9 cellular contexts compared by ENCODE assay signal in genomic region chr18:32301976-32302743, GRCh38.
A peak's percentile ranks its signal among the peaks of the same experiment; 100 is the strongest.
DNase-seq lines count a peak whose midpoint lies in the region; ATAC-seq, FAIRE-seq and TF ChIP-seq lines count a peak whose summit lies in the region.
"Had no signal": no experiment of that assay in that cellular context is flagged by ENCODE, and none has a peak within 500 bp of the region (broad histone marks: within the 10 kb centered on the region; RNA-seq: fewer than 3 reads in every experiment).

No MANE protein-coding gene starts in this region.

- FAIRE-seq in HepG2 (lab: Jason Lieb, UNC), result no peak

- no TSS peak for BruUV-seq in HepG2 (replicated peaks; lab: Mats Ljungman, UMichigan)

- no peak overlapping the region for H2AFZ ChIP-seq in SK-N-SH (ENCODE audit: low read depth)
- no peak overlapping the region for H2AFZ ChIP-seq in HepG2 (ENCODE audit: low read length)

- H3K27ac ChIP-seq in SK-N-SH (ENCODE audit: low read depth in 2 of 2, low read length in 1 of 2) (peak overlapping the region; percentile 72 to 86), HepG2 (ENCODE audit: extremely low read length, insufficient read depth, low read length) (no peak overlapping the region)
- H3K27ac ChIP-seq in naive thymus-derived CD4-positive, alpha-beta T cell (ENCODE audit: low read depth, low read length), result no peak overlapping the region

- POLR2A ChIA-PET in SK-N-SH (lab: Yijun Ruan, JAX), result no interaction called here
- POLR2A ChIA-PET in HepG2 (lab: Yijun Ruan, JAX), result no interaction called here
- POLR2A ChIA-PET in naive thymus-derived CD4-positive, alpha-beta T cell (lab: Charles Lee), result no interaction called here

- H3K4me1 ChIP-seq in SK-N-SH (ENCODE audit: control insufficient read depth in 1 of 2, insufficient read depth in 2 of 2, low read depth in 1 of 2, low read length in 1 of 2) (peaks cover 19 to 25% of the 10 kb centered on the region in 2 experiments), HepG2 (ENCODE audit: insufficient read depth, low read length) (peaks cover 10% of the 10 kb centered on the region)
- no peaks in the 10 kb centered on the region for H3K4me1 ChIP-seq in naive thymus-derived CD4-positive, alpha-beta T cell (ENCODE audit: control insufficient read depth in 2 of 2, insufficient read depth in 2 of 2, low read length in 2 of 2)

- TF ChIP-seq RAD21 in SK-N-SH (IDR thresholded peaks at IDR 0.05; ENCODE audit: low read length) (no peak; the same call in none of the 2 replicates), HepG2 (CRISPR knock-in tag; IDR thresholded peaks at IDR 0.05) (no peak)

- H4K20me1 ChIP-seq in SK-N-SH (ENCODE audit: insufficient read depth) (no peaks in the 10 kb centered on the region), HepG2 (ENCODE audit: insufficient read depth, low read length) (no peaks in the 10 kb centered on the region)

- no peaks in the 10 kb centered on the region for H3K9me2 ChIP-seq in SK-N-SH

- peaks cover 0 to 2% (median 0%) of the 10 kb centered on the region in 11 donors for H3K9me3 Mint-ChIP-seq in naive thymus-derived CD4-positive, alpha-beta T cell
- H3K9me3 Mint-ChIP-seq: IgD-negative memory B cell had no signal

- no peaks in the 10 kb centered on the region for H3K36me3 Mint-ChIP-seq in naive thymus-derived CD4-positive, alpha-beta T cell
- H3K36me3 Mint-ChIP-seq: IgD-negative memory B cell had no signal

- TF ChIP-seq EP300 in SK-N-SH (IDR thresholded peaks at IDR 0.05; ENCODE audit: borderline replicate concordance in 1 of 2, low read depth in 1 of 2, low read length in 1 of 2), result peak; percentile 74 to 80; a peak in 3 of 4 replicates
- no peak for TF ChIP-seq EP300 in HepG2 (IDR thresholded peaks at IDR 0.05; ENCODE audit: low read depth in 2 of 2, low read length in 2 of 2)
- TF ChIP-seq EP300 in HepG2 (CRISPR knock-in tag; IDR thresholded peaks at IDR 0.05; ENCODE audit: borderline replicate concordance), result no peak

- 20% methylated on average over 2 of the region's 2 CpGs for WGBS in SK-N-SH (ENCODE audit: low lambda C conversion rate)
- 79% methylated on average over 2 of the region's 2 CpGs for WGBS in HepG2 (ENCODE audit: low lambda C conversion rate)

- H3K27me3 ChIP-seq in SK-N-SH (ENCODE audit: insufficient read depth) (no peaks in the 10 kb centered on the region), HepG2 (ENCODE audit: control insufficient read depth in 1 of 2, insufficient read depth in 2 of 2, low read length in 2 of 2) (no peaks in the 10 kb centered on the region)
- no peaks in the 10 kb centered on the region for H3K27me3 ChIP-seq in naive thymus-derived CD4-positive, alpha-beta T cell (ENCODE audit: control insufficient read depth in 2 of 2, insufficient read depth in 2 of 2, low read length in 2 of 2)

- CTCF ChIA-PET in SK-N-SH (lab: Yijun Ruan, JAX), result interaction anchor here (0.8 to 9.4 kb wide), 3 partner anchors 26 to 247 kb away, joined by 3 to 61 read pairs (median 5); partner anchors contain the start of gene GAREM1
- CTCF ChIA-PET in HepG2 (lab: Yijun Ruan, JAX; ENCODE audit: low intra/inter-chr PET ratio, low total read pairs), result no interaction called here
- CTCF ChIA-PET in naive thymus-derived CD4-positive, alpha-beta T cell (lab: Charles Lee), result no interaction called here

- H3K4me2 ChIP-seq in SK-N-SH (peak overlapping the region; percentile 8; the same call in 1 of the 2 replicates), HepG2 (ENCODE audit: low read depth, low read length) (no peak overlapping the region)

- H3K4me1 Mint-ChIP-seq in naive thymus-derived CD4-positive, alpha-beta T cell, result peaks cover 0 to 5% (median 0%) of the 10 kb centered on the region in 7 donors

- no peak overlapping the region for H3K4me3 Mint-ChIP-seq in naive thymus-derived CD4-positive, alpha-beta T cell
- H3K4me3 Mint-ChIP-seq: IgD-negative memory B cell had no signal

- intact Hi-C loops in HepG2 (cut with micrococcal nuclease; ENCODE audit: unreplicated experiment), result no loop called here
- intact Hi-C loops in naive thymus-derived CD4-positive, alpha-beta T cell (cut with micrococcal nuclease), result no loop called here

- H3K4me3 ChIP-seq in SK-N-SH (ENCODE audit: low read depth in 2 of 2, low read length in 1 of 2), result no peak overlapping the region
- no peak overlapping the region for H3K4me3 ChIP-seq in HepG2 (replicated peaks in 1 of 3; ENCODE audit: insufficient read depth in 1 of 3, low read depth in 2 of 3, low read length in 3 of 3)
- H3K4me3 ChIP-seq in naive thymus-derived CD4-positive, alpha-beta T cell (ENCODE audit: low read length), result no peak overlapping the region

- H3K9ac ChIP-seq in SK-N-SH (peak overlapping the region; percentile 20; the same call in 1 of the 2 replicates), HepG2 (ENCODE audit: insufficient read depth, low read depth, low read length) (no peak overlapping the region)

- TF ChIP-seq POLR2A in HepG2 (IDR thresholded peaks at IDR 0.05; ENCODE audit: insufficient read depth in 1 of 2, low read depth in 2 of 2, low read length in 2 of 2), result no peak

- no peak for TF ChIP-seq CTCF in SK-N-SH (IDR thresholded peaks at IDR 0.05)
- no peak for TF ChIP-seq CTCF in HepG2 (CRISPR knock-in tag; IDR thresholded peaks at IDR 0.05)

- ATAC-seq in GM18858 (IDR thresholded peaks at IDR 0.05; ENCODE audit: unreplicated experiment) (peak; percentile 90), HG02884 (IDR thresholded peaks at IDR 0.05; ENCODE audit: unreplicated experiment) (peak; percentile 97), HepG2 (no peak), GM19324 (IDR thresholded peaks at IDR 0.05; ENCODE audit: low FRiP score, unreplicated experiment) (no peak)
- ATAC-seq in naive thymus-derived CD4-positive, alpha-beta T cell, result no peak

- H3F3A ChIP-seq in SK-N-SH (replicated peaks; ENCODE audit: insufficient read depth), result peaks cover 45% of the 10 kb centered on the region

- DNase-seq in SK-N-SH (peak; percentile 26), HepG2 (ENCODE audit: low spot score) (no peak), cerebellar cortex (ENCODE audit: low spot score) (no peak), SHP77 treated with DMSO at 0.1 percent for 48 hours (lab: John Stamatoyannopoulos, UW) (no peak)
- DNase-seq in naive thymus-derived CD4-positive, alpha-beta T cell, result no peak

- H3K79me2 ChIP-seq in SK-N-SH (ENCODE audit: insufficient read depth), result no peaks in the 10 kb centered on the region
- no peaks in the 10 kb centered on the region for H3K79me2 ChIP-seq in HepG2 (ENCODE audit: insufficient read depth, low read length)

- no peak overlapping the region for H3K27ac Mint-ChIP-seq in naive thymus-derived CD4-positive, alpha-beta T cell

- no peaks in the 10 kb centered on the region for H3K9me3 ChIP-seq in SK-N-SH
- no peaks in the 10 kb centered on the region for H3K9me3 ChIP-seq in HepG2 (ENCODE audit: low read length)
- no peaks in the 10 kb centered on the region for H3K9me3 ChIP-seq in naive thymus-derived CD4-positive, alpha-beta T cell (ENCODE audit: control insufficient read depth in 2 of 3, low read length in 3 of 3)

- peaks cover 6 to 22% (median 18%) of the 10 kb centered on the region in 5 donors for H3K27me3 Mint-ChIP-seq in naive thymus-derived CD4-positive, alpha-beta T cell
- H3K27me3 Mint-ChIP-seq: IgD-negative memory B cell had no signal

- no peaks in the 10 kb centered on the region for H3K36me3 ChIP-seq in SK-N-SH (replicated peaks in 1 of 2; ENCODE audit: control insufficient read depth in 1 of 2, insufficient read depth in 2 of 2, low read length in 1 of 2)
- no peaks in the 10 kb centered on the region for H3K36me3 ChIP-seq in HepG2 (replicated peaks in 1 of 2; ENCODE audit: control insufficient read depth in 1 of 2, insufficient read depth in 2 of 2, low read length in 2 of 2)
- no peaks in the 10 kb centered on the region for H3K36me3 ChIP-seq in naive thymus-derived CD4-positive, alpha-beta T cell (ENCODE audit: control insufficient read depth in 2 of 3, insufficient read depth in 3 of 3, low read length in 3 of 3)

- in situ Hi-C loops in HepG2 (cut with HindIII; ENCODE audit: extremely low pct_ligation_motif_present, low pct_unique_long_range_greater_than_20kb), result no loop called here

TF ChIP-seq in SK-N-SH, 30 proteins besides CTCF, POLR2A, EP300 and RAD21 (continues in another document):
- TF ChIP-seq, protein P1, sequence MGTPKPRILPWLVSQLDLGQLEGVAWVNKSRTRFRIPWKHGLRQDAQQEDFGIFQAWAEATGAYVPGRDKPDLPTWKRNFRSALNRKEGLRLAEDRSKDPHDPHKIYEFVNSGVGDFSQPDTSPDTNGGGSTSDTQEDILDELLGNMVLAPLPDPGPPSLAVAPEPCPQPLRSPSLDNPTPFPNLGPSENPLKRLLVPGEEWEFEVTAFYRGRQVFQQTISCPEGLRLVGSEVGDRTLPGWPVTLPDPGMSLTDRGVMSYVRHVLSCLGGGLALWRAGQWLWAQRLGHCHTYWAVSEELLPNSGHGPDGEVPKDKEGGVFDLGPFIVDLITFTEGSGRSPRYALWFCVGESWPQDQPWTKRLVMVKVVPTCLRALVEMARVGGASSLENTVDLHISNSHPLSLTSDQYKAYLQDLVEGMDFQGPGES (IDR thresholded peaks at IDR 0.05; ENCODE audit: low read depth, low read length), result no peak
- TF ChIP-seq TEAD4 (IDR thresholded peaks at IDR 0.05; ENCODE audit: borderline replicate concordance, insufficient read depth), result peak; percentile 42; the same call in 1 of the 2 replicates

Comparison
In these comparisons a context has a peak if more than half of its experiments do, and no peak if none do; other contexts are left out.
1. ATAC-seq: peak in GM18858 (single experiment) and HG02884 (single experiment); none in HepG2 (single experiment), GM19324 (single experiment) and naive thymus-derived CD4-positive, alpha-beta T cell (single experiment).
2. H3K27ac ChIP-seq: peak in SK-N-SH (2 of 2); none in HepG2 (single experiment) and naive thymus-derived CD4-positive, alpha-beta T cell (single experiment).